In the genomic region with DNA sequence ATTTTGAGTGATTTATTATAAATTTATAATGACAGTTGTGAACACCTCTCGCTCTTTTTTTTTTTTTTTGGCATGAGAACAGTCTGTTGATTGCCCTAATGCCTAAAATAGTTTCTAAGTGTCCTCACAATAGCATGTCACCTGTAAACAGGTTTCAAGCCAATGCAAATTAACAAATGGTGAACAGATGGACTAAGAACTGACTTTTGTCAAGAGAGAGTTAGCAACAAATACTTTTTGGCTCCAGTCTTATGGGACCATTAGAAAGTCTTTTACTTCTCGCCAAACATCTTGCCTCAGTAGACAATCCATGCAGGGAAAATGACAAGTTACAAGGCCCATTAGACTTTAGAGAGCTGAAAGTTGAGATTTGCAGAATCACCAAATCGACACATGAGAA, we compare ENCODE assay signal across 23 cellular contexts.
"Had no signal": no experiment of that assay in that cellular context is flagged by ENCODE, and none has a peak within 500 bp of the region (broad histone marks: within the 10 kb centered on the region; RNA-seq: fewer than 3 reads in every experiment).

No MANE protein-coding gene starts in this region.

- H3K4me2 ChIP-seq: neural progenitor cell, smooth muscle cell had no signal

- DNase-seq: cortex of kidney; dorsolateral prefrontal cortex; effector CD4-positive, alpha-beta T cell; mammary epithelial cell; mesendoderm; midbrain; naive thymus-derived CD4-positive, alpha-beta T cell; stimulated activated CD4-positive, alpha-beta T cell treated with anti-CD3 and anti-CD28 coated beads, Interleukin-12 subunit alpha, Interleukin-12 subunit beta, amount 100 ng/mL, for 4 hours; stimulated activated CD4-positive, alpha-beta T cell treated with anti-CD3 and anti-CD28 coated beads, Interleukin-1b, Interleukin-23, amount 100 ng/mL, for 48 hours; stimulated activated CD4-positive, alpha-beta T cell treated with anti-CD3 and anti-CD28 coated beads, Interleukin-4, amount 100 ng/mL, for 1 hour; stimulated activated CD8-positive, alpha-beta memory T cell treated with anti-CD3 and anti-CD28 coated beads, Interleukin-4, amount 100 ng/mL, for 48 hours; stimulated activated naive CD4-positive, alpha-beta T cell; stimulated activated naive CD8-positive, alpha-beta T cell treated with anti-CD3 and anti-CD28 coated beads, Interleukin-15, amount 100 ng/mL, for 72 hours; transverse colon; upper lobe of right lung; uterus had no signal

- H3K27ac ChIP-seq: dorsolateral prefrontal cortex, neural progenitor cell, parathyroid adenoma, right atrium auricular region, suprapubic skin, transverse colon, upper lobe of right lung, uterus had no signal

- H3K27me3 ChIP-seq: dorsolateral prefrontal cortex, neural progenitor cell, right atrium auricular region, suprapubic skin, transverse colon, upper lobe of right lung, uterus had no signal

- H3K9me3 ChIP-seq: prostate gland, right atrium auricular region, suprapubic skin, transverse colon, upper lobe of right lung, uterus had no signal

- H3K9ac ChIP-seq: neural progenitor cell, parathyroid adenoma had no signal

- H3K27me3 Mint-ChIP-seq: naive thymus-derived CD4-positive, alpha-beta T cell; stimulated activated naive CD8-positive, alpha-beta T cell treated with anti-CD3 and anti-CD28 coated beads, Interleukin-15, amount 100 ng/mL, for 72 hours had no signal

- H3K27ac Mint-ChIP-seq: naive thymus-derived CD4-positive, alpha-beta T cell; neural progenitor cell had no signal

- H3K4me3 ChIP-seq: dorsolateral prefrontal cortex, neural progenitor cell, prostate gland, right atrium auricular region, smooth muscle cell, suprapubic skin, transverse colon, upper lobe of right lung, uterus had no signal

- H3K9me3 Mint-ChIP-seq: nephron; neural progenitor cell; stimulated activated naive CD8-positive, alpha-beta T cell treated with anti-CD3 and anti-CD28 coated beads, Interleukin-15, amount 100 ng/mL, for 72 hours had no signal

- H3K36me3 ChIP-seq: neural progenitor cell, prostate gland, right atrium auricular region, transverse colon, uterus had no signal

- H3K4me1 ChIP-seq: parathyroid adenoma, upper lobe of right lung, uterus had no signal

- H3K4me3 Mint-ChIP-seq: naive thymus-derived CD4-positive, alpha-beta T cell; nephron; neural progenitor cell; stimulated activated naive CD8-positive, alpha-beta T cell treated with anti-CD3 and anti-CD28 coated beads, Interleukin-15, amount 100 ng/mL, for 72 hours had no signal
